ENCODE assay signal across 35 cellular contexts in the genomic region with DNA sequence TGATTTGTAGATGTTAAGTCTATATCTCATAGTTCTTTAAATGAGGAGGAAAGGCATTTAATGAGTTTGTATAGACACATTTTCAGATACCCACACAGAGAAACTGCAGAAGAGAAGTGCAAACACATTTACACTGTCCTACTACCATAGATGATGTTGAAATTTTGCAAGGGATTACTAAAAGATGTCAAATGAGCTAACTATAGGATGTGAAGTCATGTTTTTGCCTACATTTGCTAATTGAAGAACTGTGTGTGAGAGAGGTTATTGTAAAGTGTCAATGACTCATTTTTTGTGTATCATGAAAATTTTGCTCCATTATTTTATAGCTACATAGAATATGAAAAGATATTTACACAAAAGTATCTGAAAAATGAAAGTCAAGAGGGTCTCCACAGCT.
"Had no signal": no experiment of that assay in that cellular context is flagged by ENCODE, and none has a peak within 500 bp of the region (broad histone marks: within the 10 kb centered on the region; RNA-seq: fewer than 3 reads in every experiment).

No MANE protein-coding gene starts in this region.

- H3K4me3 Mint-ChIP-seq: activated B cell treated with CpG ODN at 0.5 μM for 24 hours; activated CD4-positive, alpha-beta memory T cell treated with anti-CD3 and anti-CD28 coated beads for 36 hours; activated CD4-positive, alpha-beta T cell treated with anti-CD3 and anti-CD28 coated beads, Interleukin-2, amount 10 ng/mL, durations not matched to agents 24 days and 14 days; activated CD8-positive, alpha-beta T cell treated with anti-CD3 and anti-CD28 coated beads for 36 hours; activated naive CD4-positive, alpha-beta T cell treated with anti-CD3 and anti-CD28 coated beads, Interleukin-2, amount 10 ng/mL, durations not matched to agents 7 days and 5 days; activated naive CD4-positive, alpha-beta T cell treated with anti-CD3 and anti-CD28 coated beads, Interleukin-2, amount 50 U/mL, for 24 hours; activated naive CD8-positive, alpha-beta T cell; activated naive CD8-positive, alpha-beta T cell treated with anti-CD3 and anti-CD28 coated beads, Interleukin-2, amount 10 ng/mL, durations not matched to agents 7 days and 5 days; activated naive CD8-positive, alpha-beta T cell treated with anti-CD3 and anti-CD28 coated beads, Interleukin-2, amount 50 U/mL, for 24 hours; activated T-cell treated with anti-CD3 and anti-CD28 coated beads, Interleukin-2, amount 50 U/mL, for 4 hours; activated T-cell treated with anti-CD3 and anti-CD28 coated beads, Interleukin-2, amount 50 U/mL, for 72 hours; activated T-helper 1 cell treated with anti-CD3 and anti-CD28 coated beads, Interleukin-12 subunit alpha, Interleukin-12 subunit beta, Interleukin-2, Interleukin-4 antibody, amounts not matched to agents 30 ng/mL and 10 ng/mL and 1 ng/mL, durations not matched to agents 14 hours and 24 hours and 36 hours; activated T-helper 17 cell treated with anti-CD3 and anti-CD28 coated beads, Interleukin-2, amount 50 U/mL, for 72 hours; brain; T-helper 1 cell treated with Interleukin-12 subunit alpha and Interleukin-12 subunit beta and Interleukin-4 antibody, amounts not matched to agents 30 μg/mL and 1 μg/mL, for 36 hours; T-helper 2 cell treated with Interferon-gamma antibody and Interleukin-4, amounts not matched to agents 5 μg/mL and 100 μg/mL, for 36 hours had no signal

- H3K4me3 ChIP-seq: ascending aorta had no signal

- H3K27me3 ChIP-seq: ascending aorta had no signal

- H3K27ac Mint-ChIP-seq: activated B cell treated with CpG ODN at 0.5 μM for 24 hours; activated CD4-positive, alpha-beta memory T cell treated with anti-CD3 and anti-CD28 coated beads for 36 hours; activated CD4-positive, alpha-beta T cell treated with anti-CD3 and anti-CD28 coated beads, Interleukin-2, amount 10 ng/mL, durations not matched to agents 24 days and 14 days; activated CD8-positive, alpha-beta T cell treated with anti-CD3 and anti-CD28 coated beads for 36 hours; activated naive CD4-positive, alpha-beta T cell treated with anti-CD3 and anti-CD28 coated beads, Interleukin-2, amount 10 ng/mL, durations not matched to agents 7 days and 5 days; activated naive CD4-positive, alpha-beta T cell treated with anti-CD3 and anti-CD28 coated beads, Interleukin-2, amount 50 U/mL, for 24 hours; activated naive CD8-positive, alpha-beta T cell; activated naive CD8-positive, alpha-beta T cell treated with anti-CD3 and anti-CD28 coated beads, Interleukin-2, amount 10 ng/mL, durations not matched to agents 7 days and 5 days; activated naive CD8-positive, alpha-beta T cell treated with anti-CD3 and anti-CD28 coated beads, Interleukin-2, amount 50 U/mL, for 24 hours; activated T-cell treated with anti-CD3 and anti-CD28 coated beads, Interleukin-2, amount 50 U/mL, for 72 hours; activated T-helper 1 cell treated with anti-CD3 and anti-CD28 coated beads, Interleukin-12 subunit alpha, Interleukin-12 subunit beta, Interleukin-2, Interleukin-4 antibody, amounts not matched to agents 30 ng/mL and 10 ng/mL and 1 ng/mL, durations not matched to agents 14 hours and 24 hours and 36 hours; activated T-helper 17 cell treated with anti-CD3 and anti-CD28 coated beads, Interleukin-2, amount 50 U/mL, for 72 hours; brain; T-helper 1 cell treated with Interleukin-12 subunit alpha and Interleukin-12 subunit beta and Interleukin-4 antibody, amounts not matched to agents 30 μg/mL and 1 μg/mL, for 36 hours; T-helper 2 cell treated with Interferon-gamma antibody and Interleukin-4, amounts not matched to agents 5 μg/mL and 100 μg/mL, for 36 hours had no signal

- H3K36me3 ChIP-seq: ascending aorta had no signal

- H3K27ac ChIP-seq: ascending aorta, VCaP had no signal

- H3K9me3 Mint-ChIP-seq: activated B cell treated with CpG ODN at 0.5 μM for 24 hours; activated CD4-positive, alpha-beta memory T cell treated with anti-CD3 and anti-CD28 coated beads for 36 hours; activated CD4-positive, alpha-beta T cell treated with anti-CD3 and anti-CD28 coated beads, Interleukin-2, amount 10 ng/mL, durations not matched to agents 24 days and 14 days; activated CD8-positive, alpha-beta T cell treated with anti-CD3 and anti-CD28 coated beads for 36 hours; activated naive CD4-positive, alpha-beta T cell treated with anti-CD3 and anti-CD28 coated beads, Interleukin-2, amount 10 ng/mL, durations not matched to agents 7 days and 5 days; activated naive CD4-positive, alpha-beta T cell treated with anti-CD3 and anti-CD28 coated beads, Interleukin-2, amount 50 U/mL, for 24 hours; activated naive CD8-positive, alpha-beta T cell treated with anti-CD3 and anti-CD28 coated beads, Interleukin-2, amount 10 ng/mL, durations not matched to agents 7 days and 5 days; activated T-cell treated with anti-CD3 and anti-CD28 coated beads, Interleukin-2, amount 50 U/mL, for 4 hours; activated T-cell treated with anti-CD3 and anti-CD28 coated beads, Interleukin-2, amount 50 U/mL, for 72 hours; activated T-helper 1 cell treated with anti-CD3 and anti-CD28 coated beads, Interleukin-12 subunit alpha, Interleukin-12 subunit beta, Interleukin-2, Interleukin-4 antibody, amounts not matched to agents 30 ng/mL and 10 ng/mL and 1 ng/mL, durations not matched to agents 14 hours and 24 hours and 36 hours; activated T-helper 17 cell treated with anti-CD3 and anti-CD28 coated beads, Interleukin-2, amount 50 U/mL, for 72 hours; brain; T-helper 1 cell treated with Interleukin-12 subunit alpha and Interleukin-12 subunit beta and Interleukin-4 antibody, amounts not matched to agents 30 μg/mL and 1 μg/mL, for 36 hours; T-helper 2 cell treated with Interferon-gamma antibody and Interleukin-4, amounts not matched to agents 5 μg/mL and 100 μg/mL, for 36 hours had no signal

- H3K27me3 Mint-ChIP-seq: activated CD8-positive, alpha-beta T cell treated with anti-CD3 and anti-CD28 coated beads for 36 hours; activated naive CD8-positive, alpha-beta T cell; brain had no signal

- H3K36me3 Mint-ChIP-seq: activated CD4-positive, alpha-beta memory T cell treated with anti-CD3 and anti-CD28 coated beads for 36 hours; activated naive CD4-positive, alpha-beta T cell treated with anti-CD3 and anti-CD28 coated beads, Interleukin-2, amount 10 ng/mL, durations not matched to agents 7 days and 5 days; activated naive CD4-positive, alpha-beta T cell treated with anti-CD3 and anti-CD28 coated beads, Interleukin-2, amount 50 U/mL, for 24 hours; activated naive CD8-positive, alpha-beta T cell; activated naive CD8-positive, alpha-beta T cell treated with anti-CD3 and anti-CD28 coated beads, Interleukin-2, amount 10 ng/mL, durations not matched to agents 7 days and 5 days; brain had no signal

- H3K9me3 ChIP-seq: ascending aorta had no signal

- FAIRE-seq: TTC549 had no signal

- H3K4me1 ChIP-seq: ascending aorta had no signal

- DNase-seq: activated B cell treated with CpG ODN at 0.5 μM for 24 hours; activated CD4-positive, alpha-beta memory T cell treated with anti-CD3 and anti-CD28 coated beads for 36 hours; activated CD4-positive, alpha-beta T cell treated with anti-CD3 and anti-CD28 coated beads for 4 hours; activated CD4-positive, alpha-beta T cell treated with anti-CD3 and anti-CD28 coated beads, Interleukin-2, amount 10 ng/mL, durations not matched to agents 24 days and 14 days; activated CD4-positive, alpha-beta T cell treated with anti-CD3 and anti-CD28 coated beads, Interleukin-2, amount 50 U/mL, for 1 hour; activated CD4-positive, alpha-beta T cell treated with anti-CD3 and anti-CD28 coated beads, Interleukin-2, amount 50 U/mL, for 4 hours; activated CD4-positive, CD25-positive, alpha-beta regulatory T cell treated with anti-CD3 and anti-CD28 coated beads, Interleukin-2, amount 50 U/mL, for 72 hours; activated CD8-positive, alpha-beta memory T cell treated with anti-CD3 and anti-CD28 coated beads, Interleukin-2, amount 50 U/mL, for 4 hours; activated CD8-positive, alpha-beta T cell treated with anti-CD3 and anti-CD28 coated beads for 36 hours; activated effector memory CD4-positive, alpha-beta T cell treated with anti-CD3 and anti-CD28 coated beads, Interleukin-2, amount 50 U/mL, for 16 hours; activated gamma-delta T cell treated with Interleukin-2 at 50 U/mL for 16 hours; activated naive CD4-positive, alpha-beta T cell; activated naive CD4-positive, alpha-beta T cell treated with anti-CD3 and anti-CD28 coated beads, Interleukin-2, amount 10 ng/mL, durations not matched to agents 7 days and 5 days; activated naive CD8-positive, alpha-beta T cell treated with anti-CD3 and anti-CD28 coated beads, Interleukin-2, amount 10 ng/mL, durations not matched to agents 7 days and 5 days; activated naive CD8-positive, alpha-beta T cell treated with anti-CD3 and anti-CD28 coated beads, Interleukin-2, amount 50 U/mL, for 24 hours; activated T-cell treated with anti-CD3 and anti-CD28 coated beads for 4 hours; activated T-cell treated with anti-CD3 and anti-CD28 coated beads, Interleukin-2, amount 50 U/mL, for 1 hour; activated T-cell treated with anti-CD3 and anti-CD28 coated beads, Interleukin-2, amount 50 U/mL, for 4 hours; activated T-cell treated with anti-CD3 and anti-CD28 coated beads, Interleukin-2, amount 50 U/mL, for 72 hours; amygdala; anterior cingulate cortex; central memory CD4-positive, alpha-beta T cell; T-helper 1 cell; T-helper 2 cell; T-helper 9 cell had no signal
